ENCODE assay signal across 21 cellular contexts in the genomic region with DNA sequence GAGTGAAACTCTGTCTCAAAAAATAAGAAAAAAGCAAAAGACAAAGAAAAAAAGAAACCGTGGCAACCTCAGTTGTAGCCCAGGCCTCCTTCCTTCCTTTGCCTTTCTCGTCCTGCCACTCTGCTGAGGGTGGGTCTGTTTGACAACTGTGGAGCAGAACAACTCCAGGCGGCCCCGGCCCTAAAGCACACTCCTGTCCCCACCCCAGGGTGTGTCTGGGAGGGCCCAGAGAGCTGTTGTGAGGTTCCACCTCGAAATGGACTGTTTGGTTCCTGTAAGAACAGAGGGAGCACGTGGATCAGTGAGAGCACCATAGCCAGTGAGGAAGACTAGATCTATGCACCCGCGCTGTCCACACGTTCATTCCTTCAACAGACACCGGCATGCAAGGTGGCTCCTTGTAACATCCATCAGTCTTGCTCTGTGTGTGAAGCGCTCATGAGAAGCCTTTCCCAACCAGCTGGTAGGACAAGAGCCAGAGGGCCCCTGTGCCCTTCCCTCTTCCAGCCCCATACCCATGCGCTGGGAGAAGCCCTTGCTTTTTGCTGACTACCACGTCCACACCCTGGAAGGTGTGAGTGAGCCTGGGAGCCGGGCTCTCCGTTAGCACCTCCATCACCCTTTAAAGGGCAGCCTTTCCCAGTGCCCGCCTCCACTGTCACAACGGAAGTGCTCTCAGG.
DNase-seq lines count a peak whose midpoint lies in the region; ATAC-seq and TF ChIP-seq lines count a peak whose summit lies in the region.
"Had no signal": no experiment of that assay in that cellular context is flagged by ENCODE, and none has a peak within 500 bp of the region (broad histone marks: within the 10 kb centered on the region; RNA-seq: fewer than 3 reads in every experiment).

No MANE protein-coding gene starts in this region.

- H3K4me1 ChIP-seq in breast epithelium = no peaks in the 10 kb centered on the region
- peaks cover 12 to 36% of the 10 kb centered on the region in 2 donors for H3K4me1 ChIP-seq in neuronal stem cell (ENCODE audit: control insufficient read depth in 2 of 2, insufficient read depth in 1 of 2, low read depth in 1 of 2, low read length in 2 of 2)
- H3K4me1 ChIP-seq in upper lobe of right lung = peaks cover 25% of the 10 kb centered on the region
- H3K4me1 ChIP-seq: parathyroid adenoma, SJSA1 had no signal

- no CpG with 5 or more reads among the region's 17 CpGs for WGBS in neuronal stem cell (ENCODE audit: extremely low coverage in 2 of 2, insufficient read length in 2 of 2, insufficient replicate concordance in 1 of 2), 2 donors

- H3K9ac ChIP-seq in neuronal stem cell (ENCODE audit: low read depth, low read length, poor library complexity) = no peak overlapping the region
- H3K9ac ChIP-seq: parathyroid adenoma had no signal

- TF ChIP-seq POLR2A in breast epithelium (IDR thresholded peaks at IDR 0.05) = no peak

- CTCF ChIA-PET in MCF 10A (lab: Yijun Ruan, JAX) = interaction anchor here (0.6 to 1.3 kb wide), 2 partner anchors 12 to 568 kb away, joined by 3 to 4 read pairs; no protein-coding TSS in a partner anchor

- no TSS peak for BruUV-seq in MCF 10A (replicated peaks; lab: Mats Ljungman, UMichigan)

- H3K9me3 ChIP-seq in breast epithelium (no peaks in the 10 kb centered on the region), neuronal stem cell (replicated peaks in 1 of 2; ENCODE audit: control insufficient read depth in 2 of 2, insufficient read depth in 1 of 2, low read depth in 1 of 2, low read length in 2 of 2) (peaks cover 0 to 2% of the 10 kb centered on the region in 2 donors), upper lobe of right lung (no peaks in the 10 kb centered on the region)
- H3K9me3 ChIP-seq: SJSA1, thoracic aorta had no signal

- H3K27me3 ChIP-seq in breast epithelium = no peaks in the 10 kb centered on the region
- no peaks in the 10 kb centered on the region for H3K27me3 ChIP-seq in neuronal stem cell (ENCODE audit: control insufficient read depth in 3 of 3, insufficient read depth in 3 of 3, low read depth in 1 of 3, low read length in 3 of 3)
- H3K27me3 ChIP-seq in upper lobe of right lung = no peaks in the 10 kb centered on the region
- H3K27me3 ChIP-seq: SJSA1 had no signal

- H2BK5ac ChIP-seq in neuronal stem cell (ENCODE audit: low read length) = no peak overlapping the region

- POLR2A ChIA-PET in MCF 10A (lab: Yijun Ruan, JAX) = no interaction called here

- DNase-seq in breast epithelium (ENCODE audit: low spot score in 2 of 2) (no peak), MCF 10A (ENCODE audit: unreplicated experiment) (no peak), islet precursor cell (peak; percentile 41), neuronal stem cell (ENCODE audit: low spot score) (no peak), upper lobe of right lung (no peak)
- no peak for DNase-seq in stimulated activated naive CD8-positive, alpha-beta T cell treated with anti-CD3 and anti-CD28 coated beads, Interleukin-15, amount 100 ng/mL, for 72 hours
- no peak for DNase-seq in activated T-cell treated with anti-CD3 and anti-CD28 coated beads, Interleukin-2, amount 50 U/mL, for 4 hours
- DNase-seq: activated CD4-positive, alpha-beta T cell treated with anti-CD3 and anti-CD28 coated beads for 4 hours; activated naive CD4-positive, alpha-beta T cell treated with anti-CD3 and anti-CD28 coated beads, Interleukin-2, amount 50 U/mL, for 16 hours; Kasumi-1; naive thymus-derived CD4-positive, alpha-beta T cell; NCI-H2029; NCI-H446 treated with DMSO at 0.1 percent for 48 hours had no signal

- H3K4me2 ChIP-seq in neuronal stem cell (ENCODE audit: insufficient read depth, low read length, poor library complexity, severe bottlenecking) = no peak overlapping the region

- no peak overlapping the region for H3K4me3 Mint-ChIP-seq in MCF 10A (ENCODE audit: unreplicated experiment)
- H3K4me3 Mint-ChIP-seq in stimulated activated naive CD8-positive, alpha-beta T cell treated with anti-CD3 and anti-CD28 coated beads, Interleukin-15, amount 100 ng/mL, for 72 hours = no peak overlapping the region
- H3K4me3 Mint-ChIP-seq in activated T-cell treated with anti-CD3 and anti-CD28 coated beads, Interleukin-2, amount 50 U/mL, for 4 hours = no peak overlapping the region
- H3K4me3 Mint-ChIP-seq: B cell; dendritic cell treated with granulocyte-macrophage colony-stimulating factor and Interleukin-4, amounts not matched to agents 40 ng/mL and 50 ng/mL, for 4 days; memory B cell; naive thymus-derived CD4-positive, alpha-beta T cell; T-helper 1 cell treated with Interleukin-12 subunit alpha and Interleukin-12 subunit beta and Interleukin-4 antibody, amounts not matched to agents 30 μg/mL and 1 μg/mL, for 36 hours had no signal

- no peak overlapping the region for H2BK12ac ChIP-seq in neuronal stem cell (ENCODE audit: low read length)

- no peak overlapping the region for H2AFZ ChIP-seq in neuronal stem cell (ENCODE audit: low read length)
- H2AFZ ChIP-seq: parathyroid adenoma had no signal

- peaks cover 8% of the 10 kb centered on the region for H3K4me1 Mint-ChIP-seq in MCF 10A (ENCODE audit: insufficient read depth, unreplicated experiment)
- no peaks in the 10 kb centered on the region for H3K4me1 Mint-ChIP-seq in stimulated activated naive CD8-positive, alpha-beta T cell treated with anti-CD3 and anti-CD28 coated beads, Interleukin-15, amount 100 ng/mL, for 72 hours
- H3K4me1 Mint-ChIP-seq in activated T-cell treated with anti-CD3 and anti-CD28 coated beads, Interleukin-2, amount 50 U/mL, for 4 hours (ENCODE audit: low read depth) = no peaks in the 10 kb centered on the region
- H3K4me1 Mint-ChIP-seq: B cell; memory B cell; naive thymus-derived CD4-positive, alpha-beta T cell had no signal

- no peak overlapping the region for H3K23ac ChIP-seq in neuronal stem cell (ENCODE audit: low read depth, low read length, poor library complexity)

- no peak overlapping the region for H3K27ac Mint-ChIP-seq in MCF 10A (ENCODE audit: low read depth, unreplicated experiment)
- H3K27ac Mint-ChIP-seq in stimulated activated naive CD8-positive, alpha-beta T cell treated with anti-CD3 and anti-CD28 coated beads, Interleukin-15, amount 100 ng/mL, for 72 hours = no peak overlapping the region
- H3K27ac Mint-ChIP-seq: B cell; dendritic cell treated with granulocyte-macrophage colony-stimulating factor and Interleukin-4, amounts not matched to agents 40 ng/mL and 50 ng/mL, for 4 days; memory B cell; naive thymus-derived CD4-positive, alpha-beta T cell; T-helper 1 cell treated with Interleukin-12 subunit alpha and Interleukin-12 subunit beta and Interleukin-4 antibody, amounts not matched to agents 30 μg/mL and 1 μg/mL, for 36 hours had no signal

- H3K4me3 ChIP-seq in breast epithelium (no peak overlapping the region), neuronal stem cell (ENCODE audit: low read length in 2 of 2) (no peak overlapping the region), upper lobe of right lung (no peak overlapping the region)
- H3K4me3 ChIP-seq: SJSA1, thoracic aorta had no signal

- H3K4ac ChIP-seq in neuronal stem cell (ENCODE audit: low read length) = no peak overlapping the region

- no peak overlapping the region for H2BK120ac ChIP-seq in neuronal stem cell (ENCODE audit: low read depth, low read length)

- H3K14ac ChIP-seq in neuronal stem cell (ENCODE audit: low read length) = peak overlapping the region; percentile 32

- H4K8ac ChIP-seq in neuronal stem cell (ENCODE audit: low read depth, low read length) = no peak overlapping the region

- no peak overlapping the region for H4K91ac ChIP-seq in neuronal stem cell (ENCODE audit: low read depth, low read length, poor library complexity)

- H3K36me3 ChIP-seq in breast epithelium (no peaks in the 10 kb centered on the region), neuronal stem cell (replicated peaks in 1 of 2; ENCODE audit: control insufficient read depth in 2 of 2, insufficient read depth in 2 of 2, low read length in 2 of 2) (no peaks in the 10 kb centered on the region), upper lobe of right lung (no peaks in the 10 kb centered on the region)
- H3K36me3 ChIP-seq: SJSA1, thoracic aorta had no signal

- no peak overlapping the region for H2BK15ac ChIP-seq in neuronal stem cell (ENCODE audit: low read length)

- H3K36me3 Mint-ChIP-seq in MCF 10A (ENCODE audit: insufficient read depth, unreplicated experiment) = no peaks in the 10 kb centered on the region
- no peaks in the 10 kb centered on the region for H3K36me3 Mint-ChIP-seq in activated T-cell treated with anti-CD3 and anti-CD28 coated beads, Interleukin-2, amount 50 U/mL, for 4 hours (ENCODE audit: insufficient read depth)
- H3K36me3 Mint-ChIP-seq: memory B cell; naive thymus-derived CD4-positive, alpha-beta T cell had no signal

- peak overlapping the region; percentile 2 for H2AK5ac ChIP-seq in neuronal stem cell (ENCODE audit: low read depth, low read length)

- no peak for TF ChIP-seq CTCF in breast epithelium (IDR thresholded peaks at IDR 0.05)
- TF ChIP-seq CTCF in MCF 10A (IDR thresholded peaks at IDR 0.05; ENCODE audit: unreplicated experiment) = no peak
- no peak for TF ChIP-seq CTCF in upper lobe of right lung (IDR thresholded peaks at IDR 0.05)

- peak overlapping the region; percentile 75 for H3K18ac ChIP-seq in neuronal stem cell (ENCODE audit: low read length)

- ATAC-seq in upper lobe of right lung = peak; percentile 51
- no peak for ATAC-seq in HG03280 (IDR thresholded peaks at IDR 0.05; ENCODE audit: unreplicated experiment)
- no peak for ATAC-seq in stimulated activated naive CD8-positive, alpha-beta T cell treated with anti-CD3 and anti-CD28 coated beads, Interleukin-15, amount 100 ng/mL, for 72 hours
- ATAC-seq in activated T-cell treated with anti-CD3 and anti-CD28 coated beads, Interleukin-2, amount 50 U/mL, for 4 hours = no peak
- ATAC-seq: naive thymus-derived CD4-positive, alpha-beta T cell had no signal

- H3K9me3 Mint-ChIP-seq in MCF 10A (ENCODE audit: unreplicated experiment) = no peaks in the 10 kb centered on the region
- no peaks in the 10 kb centered on the region for H3K9me3 Mint-ChIP-seq in stimulated activated naive CD8-positive, alpha-beta T cell treated with anti-CD3 and anti-CD28 coated beads, Interleukin-15, amount 100 ng/mL, for 72 hours
- H3K9me3 Mint-ChIP-seq in activated T-cell treated with anti-CD3 and anti-CD28 coated beads, Interleukin-2, amount 50 U/mL, for 4 hours = no peaks in the 10 kb centered on the region
- H3K9me3 Mint-ChIP-seq: dendritic cell treated with granulocyte-macrophage colony-stimulating factor and Interleukin-4, amounts not matched to agents 40 ng/mL and 50 ng/mL, for 4 days; naive thymus-derived CD4-positive, alpha-beta T cell; T-helper 1 cell treated with Interleukin-12 subunit alpha and Interleukin-12 subunit beta and Interleukin-4 antibody, amounts not matched to agents 30 μg/mL and 1 μg/mL, for 36 hours had no signal

- intact Hi-C loops in breast epithelium (cut with DNase I; ENCODE audit: low total_unique reads) = no loop called here
- intact Hi-C loops in MCF 10A (cut with micrococcal nuclease) = no loop called here
- intact Hi-C loops in upper lobe of right lung (cut with DNase I) = no loop called here

- no peaks in the 10 kb centered on the region for H3K27me3 Mint-ChIP-seq in MCF 10A (ENCODE audit: insufficient read depth, unreplicated experiment)
- peaks cover 48% of the 10 kb centered on the region for H3K27me3 Mint-ChIP-seq in stimulated activated naive CD8-positive, alpha-beta T cell treated with anti-CD3 and anti-CD28 coated beads, Interleukin-15, amount 100 ng/mL, for 72 hours
- peaks cover 15% of the 10 kb centered on the region for H3K27me3 Mint-ChIP-seq in activated T-cell treated with anti-CD3 and anti-CD28 coated beads, Interleukin-2, amount 50 U/mL, for 4 hours (ENCODE audit: low read depth)

- H3K27ac ChIP-seq in breast epithelium (peak overlapping the region; percentile 12 to 26), neuronal stem cell (replicated peaks; ENCODE audit: low read length) (no peak overlapping the region), upper lobe of right lung (no peak overlapping the region)
- H3K27ac ChIP-seq: parathyroid adenoma, SJSA1, thoracic aorta had no signal

- no peaks in the 10 kb centered on the region for H3K79me1 ChIP-seq in neuronal stem cell (ENCODE audit: low read depth, low read length)

Comparison
In these comparisons a context has a peak if more than half of its experiments do, and no peak if none do; other contexts are left out.
1. H3K27ac ChIP-seq: peak in breast epithelium (2 of 2); none in neuronal stem cell (single experiment) and upper lobe of right lung (single experiment).